8 cellular contexts compared by ENCODE assay signal in genomic region chr17:28724500-28725165, GRCh38. TPM values are rescaled to one million over a fixed set of nuclear protein-coding genes. Genes with fewer than 3 reads are reported as not detected.
DNase-seq lines count a peak whose midpoint lies in the region; ATAC-seq, FAIRE-seq and TF ChIP-seq lines count a peak whose summit lies in the region.

No MANE protein-coding gene starts in this region.

- no peak for ATAC-seq in Right ventricle myocardium inferior
- no peak for ATAC-seq in WTC11
- no peak for ATAC-seq in HG02623 (IDR thresholded peaks at IDR 0.05; ENCODE audit: unreplicated experiment)
- ATAC-seq in HG02588 (IDR thresholded peaks at IDR 0.05; ENCODE audit: unreplicated experiment): no peak

- FAIRE-seq in H54 (lab: Jason Lieb, UNC): no peak

- H3K27ac ChIP-seq in cardiac muscle cell: peak overlapping the region; percentile 69

- peaks cover 21% of the 10 kb centered on the region for H3K36me3 ChIP-seq in cardiac muscle cell

- H3K27ac Mint-ChIP-seq in WTC11 (peak overlapping the region; percentile 98), glutamatergic neuron (ENCODE audit: unreplicated experiment) (peak overlapping the region; percentile 91), type B pancreatic cell (peak overlapping the region; percentile 97)

- TF ChIP-seq POLR2A in H54 (IDR thresholded peaks at IDR 0.05; ENCODE audit: low read depth, low read length): no peak

- no peaks in the 10 kb centered on the region for H3K27me3 ChIP-seq in cardiac muscle cell

- no peaks in the 10 kb centered on the region for H3K9me3 ChIP-seq in cardiac muscle cell (ENCODE audit: low read depth)

- POLR2A ChIA-PET in WTC11 (lab: Charles Lee): interaction anchor here (0.5 to 6.4 kb wide), 6 partner anchors 13 to 227 kb away, joined by 3 to 310 read pairs (median 12); partner anchors contain the start of genes FAM222B, FLOT2, PHF12 and PROCA1

- peak overlapping the region; percentile 93 for H3K4me3 Mint-ChIP-seq in WTC11
- H3K4me3 Mint-ChIP-seq in glutamatergic neuron (ENCODE audit: unreplicated experiment): peak overlapping the region; percentile 94
- H3K4me3 Mint-ChIP-seq in type B pancreatic cell: peak overlapping the region; percentile 91

- no peaks in the 10 kb centered on the region for H3K27me3 Mint-ChIP-seq in WTC11 (ENCODE audit: low read depth)
- H3K27me3 Mint-ChIP-seq in glutamatergic neuron (ENCODE audit: unreplicated experiment): peaks cover 26% of the 10 kb centered on the region
- H3K27me3 Mint-ChIP-seq in type B pancreatic cell: no peaks in the 10 kb centered on the region

- peak overlapping the region; percentile 78 for H3K4me3 ChIP-seq in cardiac muscle cell

- H3K4me1 Mint-ChIP-seq in WTC11 (peaks cover 50% of the 10 kb centered on the region), glutamatergic neuron (ENCODE audit: low read depth, unreplicated experiment) (peaks cover 22% of the 10 kb centered on the region), type B pancreatic cell (ENCODE audit: unreplicated experiment) (peaks cover 44% of the 10 kb centered on the region)

- no peak for DNase-seq in cardiac muscle cell (ENCODE audit: low read depth in 1 of 2, low spot score in 1 of 2)
- DNase-seq in Right ventricle myocardium inferior (ENCODE audit: missing footprints): no peak
- no peak for DNase-seq in WTC11 (ENCODE audit: low spot score)
- no peak for DNase-seq in glutamatergic neuron
- DNase-seq in type B pancreatic cell (ENCODE audit: extremely low spot score, unreplicated experiment): no peak
- DNase-seq in H54 (ENCODE audit: insufficient read length, low spot score): no peak

- H3K9me3 Mint-ChIP-seq in WTC11 (no peaks in the 10 kb centered on the region), glutamatergic neuron (ENCODE audit: unreplicated experiment) (peaks cover 22% of the 10 kb centered on the region), type B pancreatic cell (peaks cover 4% of the 10 kb centered on the region)

- no peak for TF ChIP-seq CTCF in cardiac muscle cell (IDR thresholded peaks at IDR 0.05; ENCODE audit: low read depth, low read length)
- TF ChIP-seq CTCF in WTC11 (IDR thresholded peaks at IDR 0.05): no peak
- no peak for TF ChIP-seq CTCF in glutamatergic neuron (IDR thresholded peaks at IDR 0.05; ENCODE audit: partially characterized antibody, unreplicated experiment)
- no peak for TF ChIP-seq CTCF in type B pancreatic cell (conservative IDR thresholded peaks at IDR 0.05)

- H3K4me1 ChIP-seq in cardiac muscle cell (ENCODE audit: low read depth): peaks cover 6% of the 10 kb centered on the region

- intact Hi-C loops in Right ventricle myocardium inferior (cut with DNase I): loop anchor here (5.0 kb wide), 1 partner anchor 178 kb away; the partner anchor contains the start of gene DHRS13

- H3K36me3 Mint-ChIP-seq in WTC11 (peaks cover 48% of the 10 kb centered on the region), glutamatergic neuron (ENCODE audit: unreplicated experiment) (peaks cover 8% of the 10 kb centered on the region), type B pancreatic cell (peaks cover 37% of the 10 kb centered on the region)

- CTCF ChIA-PET in WTC11 (lab: Charles Lee): interaction anchor here (1.3 to 12.2 kb wide), 4 partner anchors 13 to 228 kb away, joined by 5 to 541 read pairs (median 92); partner anchors contain the start of genes PHF12, PROCA1 and TRAF4

TF ChIP-seq in WTC11, 78 proteins besides CTCF, POLR2A, EP300 and RAD21 (continues in another document):
- TF ChIP-seq ZNF671 (CRISPR knock-in tag; IDR thresholded peaks at IDR 0.05) (no peak; the same call in 1 of the 2 replicates), ARID4B (CRISPR knock-in tag; IDR thresholded peaks at IDR 0.05; ENCODE audit: borderline replicate concordance) (0 out of 2 replicates have a peak, but pooled peaks have one; percentile 9), NFATC4 (CRISPR knock-in tag; IDR thresholded peaks at IDR 0.05) (peak; percentile 54; the same call in 1 of the 2 replicates), ETV6 (CRISPR knock-in tag; IDR thresholded peaks at IDR 0.05) (no peak), OVOL2 (CRISPR knock-in tag; IDR thresholded peaks at IDR 0.05; ENCODE audit: borderline replicate concordance) (no peak), SMAD3 (CRISPR knock-in tag; IDR thresholded peaks at IDR 0.05; ENCODE audit: borderline replicate concordance) (0 out of 2 replicates have a peak, but pooled peaks have one; percentile 37)

RNA-seq across cellular contexts. Expression of gene TLCD1, which starts 1.4 kb away (rescaled TPM):
- 3.0 and 7.8 TPM in 2 replicates for total RNA-seq in cardiac muscle cell
- 7.2 and 15.4 TPM in 2 replicates for polyA plus RNA-seq in cardiac muscle cell
- total RNA-seq in Right ventricle myocardium inferior: 2.4 TPM
- 36.0 to 41.2 TPM (median 36.5 TPM) in 3 replicates for total RNA-seq in WTC11 (2021)
- total RNA-seq in glutamatergic neuron (ENCODE audit: unreplicated experiment): 8.2 TPM
- total RNA-seq in type B pancreatic cell (ENCODE audit: low replicate concordance): 18.6 and 40.2 TPM in 2 replicates

RNA-seq across cellular contexts. Expression of gene NEK8, which starts 4.0 kb away (rescaled TPM):
- total RNA-seq in cardiac muscle cell (5.0 and 7.7 TPM in 2 replicates), Right ventricle myocardium inferior (0.60 TPM), WTC11 (2021) (17.9 to 25.0 TPM (median 18.6 TPM) in 3 replicates), glutamatergic neuron (ENCODE audit: unreplicated experiment) (5.9 TPM), type B pancreatic cell (ENCODE audit: low replicate concordance) (8.7 and 9.5 TPM in 2 replicates)
- polyA plus RNA-seq in cardiac muscle cell: 9.0 and 13.6 TPM in 2 replicates

RNA-seq across cellular contexts. Expression of gene RPL23A, which starts 4.8 kb away (rescaled TPM):
- total RNA-seq in cardiac muscle cell (332 and 489 TPM in 2 replicates), Right ventricle myocardium inferior (945 TPM), WTC11 (2021) (1,832 to 2,055 TPM (median 2,048 TPM) in 3 replicates), glutamatergic neuron (ENCODE audit: unreplicated experiment) (627 TPM), type B pancreatic cell (ENCODE audit: low replicate concordance) (1,717 and 1,950 TPM in 2 replicates)
- 944 and 1,028 TPM in 2 replicates for polyA plus RNA-seq in cardiac muscle cell

RNA-seq across cellular contexts. Expression of gene RAB34, which starts 7.0 kb away (rescaled TPM):
- total RNA-seq in cardiac muscle cell (256 and 276 TPM in 2 replicates), Right ventricle myocardium inferior (16.2 TPM), WTC11 (2021) (153 to 181 TPM (median 162 TPM) in 3 replicates), glutamatergic neuron (ENCODE audit: unreplicated experiment) (54.3 TPM), type B pancreatic cell (ENCODE audit: low replicate concordance) (54.2 and 133 TPM in 2 replicates)
- 177 and 186 TPM in 2 replicates for polyA plus RNA-seq in cardiac muscle cell

RNA-seq across cellular contexts. Expression of gene PROCA1, which starts 12.9 kb away (rescaled TPM):
- 19.4 and 44.8 TPM in 2 replicates for total RNA-seq in cardiac muscle cell
- 7.8 and 11.1 TPM in 2 replicates for polyA plus RNA-seq in cardiac muscle cell
- 0.73 TPM for total RNA-seq in Right ventricle myocardium inferior
- 28.4 to 33.9 TPM (median 31.7 TPM) in 3 replicates for total RNA-seq in WTC11 (2021)
- 36.5 TPM for total RNA-seq in glutamatergic neuron (ENCODE audit: unreplicated experiment)
- total RNA-seq in type B pancreatic cell (ENCODE audit: low replicate concordance): 3.0 and 9.2 TPM in 2 replicates
